Comparison of ENCODE assay signal across 1 cellular context in genomic region chr15:99708563-99708962, GRCh38.
TF ChIP-seq lines count a peak whose summit lies in the region.

No MANE protein-coding gene starts in this region.

TF ChIP-seq in liver, 16 proteins besides CTCF, POLR2A, EP300 and RAD21:
- TF ChIP-seq ZBTB33 (IDR thresholded peaks at IDR 0.05) = no peak
- no peak for TF ChIP-seq TAF1 (conservative IDR thresholded peaks at IDR 0.05)
- TF ChIP-seq REST (IDR thresholded peaks at IDR 0.05) = peak; percentile 3
- no peak for TF ChIP-seq MAX (IDR thresholded peaks at IDR 0.05)
- TF ChIP-seq YY1 (IDR thresholded peaks at IDR 0.05) = no peak
- TF ChIP-seq HNF4G (IDR thresholded peaks at IDR 0.05) = no peak
- peak; percentile 36 for TF ChIP-seq FOXA2 (IDR thresholded peaks at IDR 0.05)
- TF ChIP-seq GABPA (IDR thresholded peaks at IDR 0.05 in 1 of 2, conservative IDR thresholded peaks at IDR 0.05 in 1 of 2) = no peak
- TF ChIP-seq RXRA (IDR thresholded peaks at IDR 0.05) = peak; percentile 41 to 61
- TF ChIP-seq JUND (IDR thresholded peaks at IDR 0.05) = peak in 1 of 2 donors; percentile 69
- TF ChIP-seq HNF4A (conservative IDR thresholded peaks at IDR 0.05) = peak in 1 of 2 donors; percentile 49
- TF ChIP-seq SP1 (IDR thresholded peaks at IDR 0.05) = peak; percentile 43
- peak; percentile 39 for TF ChIP-seq FOXA1 (IDR thresholded peaks at IDR 0.05)
- TF ChIP-seq NR2F2 (IDR thresholded peaks at IDR 0.05) = peak; percentile 13
- TF ChIP-seq EGR1 (IDR thresholded peaks at IDR 0.05; ENCODE audit: low read depth in 2 of 2) = no peak
